11 cellular contexts compared by ENCODE assay signal in genomic region chr15:69973102-69973714, GRCh38.
DNase-seq lines count a peak whose midpoint lies in the region; ATAC-seq and TF ChIP-seq lines count a peak whose summit lies in the region.
"Had no signal": no experiment of that assay in that cellular context is flagged by ENCODE, and none has a peak within 500 bp of the region (broad histone marks: within the 10 kb centered on the region; RNA-seq: fewer than 3 reads in every experiment).

No MANE protein-coding gene starts in this region.

- H3K4me3 Mint-ChIP-seq in natural killer cell: no peak overlapping the region
- H3K4me3 Mint-ChIP-seq: dendritic cell treated with granulocyte-macrophage colony-stimulating factor and Interleukin-4, amounts not matched to agents 40 ng/mL and 50 ng/mL, for 4 days had no signal

- no peak overlapping the region for H3K9ac ChIP-seq in GM23248

- H3K36me3 ChIP-seq in GM23248 (ENCODE audit: low read depth): no peaks in the 10 kb centered on the region
- H3K36me3 ChIP-seq: neutrophil, Peyer's patch had no signal

- no peaks in the 10 kb centered on the region for H4K20me1 ChIP-seq in GM23248 (ENCODE audit: insufficient read depth)

- no peak overlapping the region for H3K27ac Mint-ChIP-seq in natural killer cell
- H3K27ac Mint-ChIP-seq: dendritic cell treated with granulocyte-macrophage colony-stimulating factor and Interleukin-4, amounts not matched to agents 40 ng/mL and 50 ng/mL, for 4 days had no signal

- no peak overlapping the region for H3K4me3 ChIP-seq in GM23248
- no peak overlapping the region for H3K4me3 ChIP-seq in astrocyte of the spinal cord (ENCODE audit: low read depth, low read length)
- H3K4me3 ChIP-seq: Peyer's patch had no signal

- intact Hi-C loops in natural killer cell (cut with micrococcal nuclease): no loop called here

- no peaks in the 10 kb centered on the region for H3K9me3 ChIP-seq in GM23248 (ENCODE audit: low read depth)
- H3K9me3 ChIP-seq: neutrophil, Peyer's patch had no signal

- no peak overlapping the region for H2AFZ ChIP-seq in GM23248

- no peak overlapping the region for H3K27ac ChIP-seq in GM23248
- H3K27ac ChIP-seq: neutrophil, Peyer's patch had no signal

- no peaks in the 10 kb centered on the region for H3F3A ChIP-seq in GM23248 (ENCODE audit: insufficient read depth)

- in situ Hi-C loops in GM23248 (cut with MboI) (no loop called here), astrocyte of the spinal cord (cut with HindIII; ENCODE audit: low sequenced_read_pairs) (no loop called here), G401 (cut with HindIII; ENCODE audit: low sequenced_read_pairs) (no loop called here)

- no peaks in the 10 kb centered on the region for H3K9me3 Mint-ChIP-seq in natural killer cell
- H3K9me3 Mint-ChIP-seq: dendritic cell treated with granulocyte-macrophage colony-stimulating factor and Interleukin-4, amounts not matched to agents 40 ng/mL and 50 ng/mL, for 4 days had no signal

- no peaks in the 10 kb centered on the region for H3K4me1 ChIP-seq in GM23248 (ENCODE audit: insufficient read depth)
- H3K4me1 ChIP-seq: Peyer's patch had no signal

- H3K27me3 ChIP-seq in GM23248 (replicated peaks; ENCODE audit: insufficient read depth): peaks cover 33% of the 10 kb centered on the region
- H3K27me3 ChIP-seq: Peyer's patch had no signal

- no peaks in the 10 kb centered on the region for H3K36me3 Mint-ChIP-seq in natural killer cell

- H3K9me2 ChIP-seq in GM23248 (ENCODE audit: insufficient read depth): no peaks in the 10 kb centered on the region

- no peak overlapping the region for H3K4me2 ChIP-seq in GM23248 (ENCODE audit: unreplicated experiment)

- peaks cover 47 to 66% of the 10 kb centered on the region in 2 donors for H3K27me3 Mint-ChIP-seq in natural killer cell (ENCODE audit: low read depth in 2 of 2)

- DNase-seq in GM23248 (peak; percentile 65), MV-4-11 (lab: John Stamatoyannopoulos, UW) (peak; percentile 46), astrocyte of the spinal cord (ENCODE audit: low read depth, low spot score) (peak; percentile 36), natural killer cell (no peak), NCI-H748 (lab: John Stamatoyannopoulos, UW; ENCODE audit: unreplicated experiment) (no peak), G401 (ENCODE audit: low spot score) (no peak), medulla oblongata (ENCODE audit: extremely low spot score) (no peak)

- TF ChIP-seq CTCF in astrocyte of the spinal cord (IDR thresholded peaks at IDR 0.05; ENCODE audit: low read depth, low read length) (no peak), natural killer cell (IDR thresholded peaks at IDR 0.05) (no peak)

- WGBS in GM23248 (ENCODE audit: low coverage in 1 of 2, low lambda C conversion rate in 2 of 2, missing lambda C conversion rate in 2 of 2), 2 experiments: 35% methylated on average over 6 of the region's 6 CpGs

- no peaks in the 10 kb centered on the region for H3K4me1 Mint-ChIP-seq in natural killer cell

- H3K79me2 ChIP-seq in GM23248 (ENCODE audit: insufficient read depth): no peaks in the 10 kb centered on the region

- ATAC-seq in natural killer cell (peak in 2 of 3 donors; percentile 37 to 54), HG03521 (IDR thresholded peaks at IDR 0.05; ENCODE audit: unreplicated experiment) (no peak)

Comparison
In these comparisons a context has a peak if more than half of its experiments do, and no peak if none do; other contexts are left out.
1. DNase-seq: peak in GM23248 (single experiment), MV-4-11 (single experiment) and astrocyte of the spinal cord (single experiment); none in natural killer cell (single experiment), NCI-H748 (single experiment), G401 (single experiment) and medulla oblongata (single experiment).